Comparison of ENCODE assay signal across 28 cellular contexts in genomic region chr3:46010519-46011113, GRCh38. TPM values are rescaled to one million over a fixed set of nuclear protein-coding genes. Genes with fewer than 3 reads are reported as not detected.
"Had no signal": no experiment of that assay in that cellular context is flagged by ENCODE, and none has a peak within 500 bp of the region (broad histone marks: within the 10 kb centered on the region; RNA-seq: fewer than 3 reads in every experiment).

No MANE protein-coding gene starts in this region.

- DNase-seq: activated CD4-positive, alpha-beta memory T cell treated with anti-CD3 and anti-CD28 coated beads, Interleukin-2, amount 10 ng/mL, durations not matched to agents 7 days and 5 days; activated CD4-positive, alpha-beta T cell treated with anti-CD3 and anti-CD28 coated beads for 4 hours; activated gamma-delta T cell; activated naive CD4-positive, alpha-beta T cell treated with anti-CD3 and anti-CD28 coated beads, Interleukin-2, amount 50 U/mL, for 16 hours; activated T-cell treated with anti-CD3 and anti-CD28 coated beads, Interleukin-2, amount 50 U/mL, for 48 hours; aorta; effector CD4-positive, alpha-beta T cell; erythroblast; foreskin fibroblast; immature natural killer cell; kidney glomerular epithelial cell; left lung; naive thymus-derived CD4-positive, alpha-beta T cell; retina; stimulated activated CD4-positive, alpha-beta T cell treated with anti-CD3 and anti-CD28 coated beads, Interleukin-2, amount 100 ng/mL, for 48 hours; stimulated activated CD8-positive, alpha-beta memory T cell treated with anti-CD3 and anti-CD28 coated beads, Interleukin-4, amount 100 ng/mL, for 48 hours; stimulated activated naive CD4-positive, alpha-beta T cell; T-helper 1 cell; T-helper 9 cell; upper lobe of left lung had no signal

- H3K4me3 Mint-ChIP-seq: activated CD4-positive, alpha-beta memory T cell treated with anti-CD3 and anti-CD28 coated beads, Interleukin-2, amount 10 ng/mL, durations not matched to agents 7 days and 5 days; brain; dendritic cell treated with granulocyte-macrophage colony-stimulating factor and Interleukin-4, amounts not matched to agents 40 ng/mL and 50 ng/mL, for 4 days; immature natural killer cell; naive thymus-derived CD4-positive, alpha-beta T cell; WTC11 had no signal

- H3K4me1 Mint-ChIP-seq: brain had no signal

- ATAC-seq: left lung; naive thymus-derived CD4-positive, alpha-beta T cell; WTC11 had no signal

- H3K9me3 Mint-ChIP-seq: brain; dendritic cell treated with granulocyte-macrophage colony-stimulating factor and Interleukin-4, amounts not matched to agents 40 ng/mL and 50 ng/mL, for 4 days had no signal

- H3K27ac Mint-ChIP-seq: activated CD4-positive, alpha-beta memory T cell treated with anti-CD3 and anti-CD28 coated beads, Interleukin-2, amount 10 ng/mL, durations not matched to agents 7 days and 5 days; brain; dendritic cell treated with granulocyte-macrophage colony-stimulating factor and Interleukin-4, amounts not matched to agents 40 ng/mL and 50 ng/mL, for 4 days; naive thymus-derived CD4-positive, alpha-beta T cell; WTC11 had no signal

- H3K27me3 Mint-ChIP-seq: progenitor cell of endocrine pancreas had no signal

- H3K36me3 Mint-ChIP-seq: brain, immature natural killer cell, WTC11 had no signal

RNA-seq across cellular contexts. Expression of gene XCR1, which starts 16.7 kb away (rescaled TPM):
- total RNA-seq: activated CD4-positive, alpha-beta memory T cell treated with anti-CD3 and anti-CD28 coated beads, Interleukin-2, amount 10 ng/mL, durations not matched to agents 7 days and 5 days; cardiac septum; chondrocyte; osteoblast; progenitor cell of endocrine pancreas; subcutaneous adipose tissue had no signal
